12 cellular contexts compared by ENCODE assay signal in genomic region chr12:54622463-54623183, GRCh38. TPM values are rescaled to one million over a fixed set of nuclear protein-coding genes. Genes with fewer than 3 reads are reported as not detected.
DNase-seq lines count a peak whose midpoint lies in the region; ATAC-seq and TF ChIP-seq lines count a peak whose summit lies in the region.
"Had no signal": no experiment of that assay in that cellular context is flagged by ENCODE, and none has a peak within 500 bp of the region (broad histone marks: within the 10 kb centered on the region; RNA-seq: fewer than 3 reads in every experiment).

No MANE protein-coding gene starts in this region.

- H3K9me3 ChIP-seq in cardiac muscle cell (ENCODE audit: low read depth) (no peaks in the 10 kb centered on the region), right atrium auricular region (no peaks in the 10 kb centered on the region), OCI-LY3 (ENCODE audit: insufficient read depth, low read length) (peaks cover 4% of the 10 kb centered on the region; the same call in 1 of the 2 replicates)

- H3K27ac ChIP-seq in cardiac muscle cell (no peak overlapping the region), right atrium auricular region (no peak overlapping the region), OCI-LY3 (ENCODE audit: low read length) (no peak overlapping the region)

- no peak overlapping the region for H3K4me3 ChIP-seq in cardiac muscle cell
- no peak overlapping the region for H3K4me3 ChIP-seq in right atrium auricular region
- H3K4me3 ChIP-seq in OCI-LY3 (ENCODE audit: low read length) = no peak overlapping the region

- TF ChIP-seq CTCF in cardiac muscle cell (IDR thresholded peaks at IDR 0.05; ENCODE audit: low read depth, low read length) = peak; percentile 35
- no peak for TF ChIP-seq CTCF in right atrium auricular region (IDR thresholded peaks at IDR 0.05)
- peak; percentile 35 for TF ChIP-seq CTCF in OCI-LY3 (IDR thresholded peaks at IDR 0.05; ENCODE audit: low read depth, low read length)

- no peak overlapping the region for H3K4me2 ChIP-seq in OCI-LY3 (ENCODE audit: low read length)

- H3K4me1 ChIP-seq in cardiac muscle cell (ENCODE audit: low read depth) = peaks cover 11% of the 10 kb centered on the region
- H3K4me1 ChIP-seq in right atrium auricular region = no peaks in the 10 kb centered on the region
- no peaks in the 10 kb centered on the region for H3K4me1 ChIP-seq in OCI-LY3 (ENCODE audit: low read length)

- H3K9ac ChIP-seq in OCI-LY3 (ENCODE audit: low read length) = no peak overlapping the region

- H2AFZ ChIP-seq in OCI-LY3 (ENCODE audit: low read depth, low read length) = no peak overlapping the region

- H3K27me3 ChIP-seq in cardiac muscle cell = peaks cover 11% of the 10 kb centered on the region
- H3K27me3 ChIP-seq in right atrium auricular region = no peaks in the 10 kb centered on the region
- peaks cover 35% of the 10 kb centered on the region for H3K27me3 ChIP-seq in OCI-LY3 (ENCODE audit: low read depth, low read length)

- H4K20me1 ChIP-seq in OCI-LY3 (ENCODE audit: insufficient read depth, low read length) = no peaks in the 10 kb centered on the region

- H3K79me2 ChIP-seq in OCI-LY3 (ENCODE audit: low read length) = no peaks in the 10 kb centered on the region

- DNase-seq in cardiac muscle cell (ENCODE audit: low read depth in 1 of 2, low spot score in 1 of 2) (peak in 1 of 2 donors; percentile 13), right atrium auricular region (ENCODE audit: low spot score) (no peak), dermis blood vessel endothelial cell (peak; percentile 7), NCI-H1930 (lab: John Stamatoyannopoulos, UW) (no peak), amniotic stem cell (lab: John Stamatoyannopoulos, UW) (no peak)
- DNase-seq: cortex of kidney, T-helper 9 cell had no signal

- ATAC-seq in HG02885 (IDR thresholded peaks at IDR 0.05; ENCODE audit: poor library complexity, unreplicated experiment) (no peak), HG03565 (IDR thresholded peaks at IDR 0.05; ENCODE audit: unreplicated experiment) (no peak)

- no peaks in the 10 kb centered on the region for H3K36me3 ChIP-seq in cardiac muscle cell
- H3K36me3 ChIP-seq in right atrium auricular region = no peaks in the 10 kb centered on the region
- H3K36me3 ChIP-seq in OCI-LY3 (replicated peaks; ENCODE audit: low read depth, low read length) = no peaks in the 10 kb centered on the region

RNA-seq across cellular contexts. Expression of gene LACRT, which starts 12.1 kb away (rescaled TPM):
- total RNA-seq in cardiac muscle cell (not detected in 2 replicates), right atrium auricular region (not detected), dermis blood vessel endothelial cell (not detected in 2 replicates)
- polyA plus RNA-seq in cardiac muscle cell = not detected in 2 replicates
- total RNA-seq: mononuclear cell, NCI-H460 had no signal

RNA-seq across cellular contexts. Expression of gene DCD, which starts 25.5 kb away (rescaled TPM):
- total RNA-seq in cardiac muscle cell (not detected in 2 replicates), right atrium auricular region (not detected), dermis blood vessel endothelial cell (not detected in 2 replicates)
- polyA plus RNA-seq in cardiac muscle cell = 0.22 TPM in 1 of 2 replicates, not detected in the other
- total RNA-seq: mononuclear cell, NCI-H460 had no signal

RNA-seq across cellular contexts. Expression of gene PPP1R1A, which starts 34.2 kb away (rescaled TPM):
- total RNA-seq in cardiac muscle cell (138 and 154 TPM in 2 replicates), right atrium auricular region (100 to 1,000 TPM; 104 to 111 TPM), dermis blood vessel endothelial cell (0.17 TPM in 1 of 2 replicates, not detected in the other)
- polyA plus RNA-seq in cardiac muscle cell = 196 and 266 TPM in 2 replicates
- total RNA-seq: mononuclear cell, NCI-H460 had no signal

Comparison
In these comparisons a context has a peak if more than half of its experiments do, and no peak if none do; other contexts are left out.
1. CTCF ChIP-seq: peak in cardiac muscle cell (single experiment) and OCI-LY3 (single experiment); none in right atrium auricular region (0 of 2).
2. RNA of gene PPP1R1A, which starts 34.2 kb away (total RNA-seq): 138 to 154 TPM in cardiac muscle cell and 104 to 111 TPM in right atrium auricular region; 0.17 TPM in dermis blood vessel endothelial cell; every median in the first group is over 10 times any median in the second.